Comparison of ENCODE assay signal across 15 cellular contexts in the genomic region with DNA sequence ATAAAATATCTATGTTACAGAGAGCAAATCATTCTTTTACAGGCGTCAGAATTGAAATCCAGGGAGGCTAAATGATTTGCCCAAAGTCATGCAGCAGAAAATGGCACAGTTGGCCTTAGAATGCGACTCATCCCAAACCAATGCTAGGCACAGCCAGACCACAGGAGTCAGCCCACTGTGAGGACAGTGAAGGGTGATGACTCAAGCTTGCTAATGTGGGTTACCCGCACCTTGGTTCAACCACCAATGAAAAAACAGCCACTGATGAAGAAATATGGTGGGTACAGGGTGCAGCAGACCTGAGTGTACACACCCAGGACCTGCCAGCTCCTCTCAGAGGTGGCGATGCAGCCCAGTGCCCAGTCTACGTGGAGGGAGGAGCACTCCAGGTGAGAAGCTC.
DNase-seq lines count a peak whose midpoint lies in the region; FAIRE-seq and TF ChIP-seq lines count a peak whose summit lies in the region.
"Had no signal": no experiment of that assay in that cellular context is flagged by ENCODE, and none has a peak within 500 bp of the region (broad histone marks: within the 10 kb centered on the region; RNA-seq: fewer than 3 reads in every experiment).

No MANE protein-coding gene starts in this region.

- FAIRE-seq in RCC 7860 (lab: Jason Lieb, UNC): peak; percentile 83

- DNase-seq in A172 (ENCODE audit: low spot score) (peak; percentile 40), H4 (ENCODE audit: low spot score) (peak; percentile 38), RCC 7860 (ENCODE audit: low spot score) (peak; percentile 73), fibroblast of mammary gland (ENCODE audit: low read depth) (peak; percentile 95), NCI-H526 treated with DMSO at 0.1 percent for 48 hours (lab: John Stamatoyannopoulos, UW) (no peak), NCI-H2227 treated with DMSO at 0.1 percent for 48 hours (lab: John Stamatoyannopoulos, UW) (no peak), NCI-H146 treated with DMSO at 0.1 percent for 48 hours (lab: John Stamatoyannopoulos, UW; ENCODE audit: unreplicated experiment) (no peak), HEK293T (ENCODE audit: extremely low spot score) (no peak)
- DNase-seq: activated CD4-positive, alpha-beta memory T cell treated with anti-CD3 and anti-CD28 coated beads, Interleukin-2, amount 10 ng/mL, durations not matched to agents 7 days and 5 days; central memory CD4-positive, alpha-beta T cell; DMS 273 treated with DMSO at 0.1 percent for 48 hours; glutamatergic neuron; NCI-H1930; stimulated activated CD4-positive, alpha-beta T cell treated with anti-CD3 and anti-CD28 coated beads, Interleukin-15, amount 100 ng/mL, for 24 hours had no signal

- no peak for TF ChIP-seq CTCF in fibroblast of mammary gland (conservative IDR thresholded peaks at IDR 0.05; ENCODE audit: control insufficient read depth, insufficient read depth, low read depth, low read length)

- POLR2A ChIA-PET in HEK293T (lab: Yijun Ruan, JAX): no interaction called here

- H3K4me3 ChIP-seq in fibroblast of mammary gland (ENCODE audit: control insufficient read depth, low read depth, low read length): no peak overlapping the region
- H3K4me3 ChIP-seq: prostate gland had no signal

- CTCF ChIA-PET in HEK293T (lab: Yijun Ruan, JAX): no interaction called here

TF ChIP-seq in HEK293T, 16 proteins besides CTCF, POLR2A, EP300 and RAD21:
- no peak for TF ChIP-seq TARDBP (IDR thresholded peaks at IDR 0.05)
- TF ChIP-seq, protein P1, sequence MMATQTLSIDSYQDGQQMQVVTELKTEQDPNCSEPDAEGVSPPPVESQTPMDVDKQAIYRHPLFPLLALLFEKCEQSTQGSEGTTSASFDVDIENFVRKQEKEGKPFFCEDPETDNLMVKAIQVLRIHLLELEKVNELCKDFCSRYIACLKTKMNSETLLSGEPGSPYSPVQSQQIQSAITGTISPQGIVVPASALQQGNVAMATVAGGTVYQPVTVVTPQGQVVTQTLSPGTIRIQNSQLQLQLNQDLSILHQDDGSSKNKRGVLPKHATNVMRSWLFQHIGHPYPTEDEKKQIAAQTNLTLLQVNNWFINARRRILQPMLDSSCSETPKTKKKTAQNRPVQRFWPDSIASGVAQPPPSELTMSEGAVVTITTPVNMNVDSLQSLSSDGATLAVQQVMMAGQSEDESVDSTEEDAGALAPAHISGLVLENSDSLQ (IDR thresholded peaks at IDR 0.05): no peak
- TF ChIP-seq ELF4 (IDR thresholded peaks at IDR 0.05): no peak
- TF ChIP-seq FOXM1 (IDR thresholded peaks at IDR 0.05; ENCODE audit: borderline replicate concordance): no peak
- TF ChIP-seq L3MBTL2 (conservative IDR thresholded peaks at IDR 0.05): no peak
- no peak for TF ChIP-seq HDGF (IDR thresholded peaks at IDR 0.05; ENCODE audit: borderline replicate concordance)
- no peak for TF ChIP-seq CTBP1 (IDR thresholded peaks at IDR 0.05; ENCODE audit: borderline replicate concordance)
- no peak for TF ChIP-seq LEF1 (IDR thresholded peaks at IDR 0.05; ENCODE audit: borderline replicate concordance)
- no peak for TF ChIP-seq SUZ12 (IDR thresholded peaks at IDR 0.05)
- TF ChIP-seq FOXK2 (IDR thresholded peaks at IDR 0.05): no peak
- TF ChIP-seq SP1 (IDR thresholded peaks at IDR 0.05): no peak
- TF ChIP-seq BHLHE40 (IDR thresholded peaks at IDR 0.05; ENCODE audit: borderline replicate concordance): no peak
- no peak for TF ChIP-seq FOXA1 (IDR thresholded peaks at IDR 0.05)
- no peak for TF ChIP-seq ARNT (IDR thresholded peaks at IDR 0.05)
- TF ChIP-seq ZNF384 (IDR thresholded peaks at IDR 0.05): no peak
- no peak for TF ChIP-seq NFRKB (IDR thresholded peaks at IDR 0.05)

Comparison
In these comparisons a context has a peak if more than half of its experiments do, and no peak if none do; other contexts are left out.
1. DNase-seq: peak in A172 (single experiment), H4 (single experiment), RCC 7860 (single experiment) and fibroblast of mammary gland (single experiment); none in NCI-H526 treated with DMSO at 0.1 percent for 48 hours (single experiment), NCI-H2227 treated with DMSO at 0.1 percent for 48 hours (single experiment), NCI-H146 treated with DMSO at 0.1 percent for 48 hours (single experiment) and HEK293T (single experiment).